In genomic region chr11:16881074-16881709, GRCh38 we compare ENCODE assay signal across 8 cellular contexts.
DNase-seq lines count a peak whose midpoint lies in the region; ATAC-seq, FAIRE-seq and TF ChIP-seq lines count a peak whose summit lies in the region.

No MANE protein-coding gene starts in this region.

- no peak overlapping the region for H3K4me3 Mint-ChIP-seq in endothelial cell (ENCODE audit: unreplicated experiment)

- no peaks in the 10 kb centered on the region for H3K9me3 ChIP-seq in kidney (ENCODE audit: control insufficient read depth in 1 of 2, low read length in 2 of 2)

- H3K4me3 ChIP-seq in AG10803 (ENCODE audit: low read length) (no peak overlapping the region), kidney (ENCODE audit: low read length in 2 of 2) (no peak overlapping the region)

- H3K36me3 Mint-ChIP-seq in endothelial cell (ENCODE audit: low read depth, unreplicated experiment): no peaks in the 10 kb centered on the region

- TF ChIP-seq CTCF in AG10803 (conservative IDR thresholded peaks at IDR 0.05; ENCODE audit: low read length) (peak; percentile 48), kidney (IDR thresholded peaks at IDR 0.05; ENCODE audit: borderline replicate concordance, extremely low read depth, insufficient read depth) (peak; percentile 32), endothelial cell (IDR thresholded peaks at IDR 0.05; ENCODE audit: unreplicated experiment) (no peak)

- H3K4me1 ChIP-seq in kidney (ENCODE audit: control insufficient read depth in 1 of 2, insufficient read depth in 1 of 2, low read depth in 1 of 2, low read length in 2 of 2): peaks cover 5 to 26% of the 10 kb centered on the region in 2 donors

- no peak for FAIRE-seq in kidney (lab: Jason Lieb, UNC)

- DNase-seq in AG10803 (ENCODE audit: low read depth) (peak; percentile 42), amniotic epithelial cell (ENCODE audit: low read depth) (peak; percentile 64), kidney (peak; percentile 77), inferior parietal cortex (ENCODE audit: extremely low spot score) (no peak), endothelial cell (ENCODE audit: low spot score) (no peak)

- no peaks in the 10 kb centered on the region for H3K9me3 Mint-ChIP-seq in endothelial cell (ENCODE audit: unreplicated experiment)

- intact Hi-C loops in kidney (cut with DNase I): no loop called here

- no peak overlapping the region for H3K27ac Mint-ChIP-seq in endothelial cell (ENCODE audit: unreplicated experiment)

- no peaks in the 10 kb centered on the region for H3K36me3 ChIP-seq in kidney (ENCODE audit: control insufficient read depth in 1 of 2, insufficient read depth in 2 of 2, low read length in 2 of 2)

- no peaks in the 10 kb centered on the region for H3K27me3 Mint-ChIP-seq in endothelial cell (ENCODE audit: unreplicated experiment)

- peaks cover 14% of the 10 kb centered on the region for H3K4me1 Mint-ChIP-seq in endothelial cell (ENCODE audit: unreplicated experiment)

- no peak overlapping the region for H3K27ac ChIP-seq in kidney (ENCODE audit: low read depth in 2 of 2, low read length in 2 of 2)

- no peak overlapping the region for H3K9ac ChIP-seq in kidney (ENCODE audit: low read length in 2 of 2)

- ATAC-seq in HG02870 (IDR thresholded peaks at IDR 0.05; ENCODE audit: unreplicated experiment) (peak; percentile 67), GM21737 (IDR thresholded peaks at IDR 0.05; ENCODE audit: unreplicated experiment) (no peak), HG02759 (IDR thresholded peaks at IDR 0.05; ENCODE audit: unreplicated experiment) (no peak)

Comparison
In these comparisons a context has a peak if more than half of its experiments do, and no peak if none do; other contexts are left out.
1. DNase-seq: peak in AG10803 (single experiment), amniotic epithelial cell (single experiment) and kidney (single experiment); none in inferior parietal cortex (single experiment) and endothelial cell (single experiment).